ENCODE assay signal across 14 cellular contexts in genomic region chr6:128455959-128456358, GRCh38.
DNase-seq lines count a peak whose midpoint lies in the region; TF ChIP-seq lines count a peak whose summit lies in the region.
"Had no signal": no experiment of that assay in that cellular context is flagged by ENCODE, and none has a peak within 500 bp of the region (broad histone marks: within the 10 kb centered on the region; RNA-seq: fewer than 3 reads in every experiment).

No MANE protein-coding gene starts in this region.

- no peak overlapping the region for H3K27ac ChIP-seq in HEK293 (ENCODE audit: extremely low read depth, low read depth, low read length)
- H3K27ac ChIP-seq: C4-2B had no signal

- DNase-seq in NCI-H69 (lab: John Stamatoyannopoulos, UW) = peak; percentile 80
- peak; percentile 17 for DNase-seq in epithelial cell of esophagus (ENCODE audit: low read depth)
- no peak for DNase-seq in NCI-H2196 (lab: John Stamatoyannopoulos, UW; ENCODE audit: unreplicated experiment)
- no peak for DNase-seq in COR-L47 (lab: John Stamatoyannopoulos, UW)
- DNase-seq in mucosa of gallbladder (ENCODE audit: low spot score) = no peak
- DNase-seq: ACHN; CD4-positive, alpha-beta T cell; DMS153; DMS79; GDM1; KBM-7 had no signal

- H3K9me3 ChIP-seq in HEK293 (ENCODE audit: control insufficient read depth, insufficient read depth, low read depth, low read length) = no peaks in the 10 kb centered on the region
- H3K9me3 ChIP-seq: HAP-1 had no signal

- no peak for TF ChIP-seq CTCF in HEK293 (tag by site-specific recombination; IDR thresholded peaks at IDR 0.05)
- TF ChIP-seq CTCF in epithelial cell of esophagus (IDR thresholded peaks at IDR 0.05; ENCODE audit: insufficient read depth, low read depth, low read length, missing control alignments) = no peak

- no peaks in the 10 kb centered on the region for H3K36me3 ChIP-seq in HEK293 (ENCODE audit: control insufficient read depth in 2 of 2, insufficient read depth in 1 of 2, low read length in 2 of 2)
- H3K36me3 ChIP-seq: HAP-1 had no signal

- 0 out of 2 replicates have a peak, but pooled peaks cover 2% of the 10 kb centered on the region for H3K4me1 ChIP-seq in HEK293 (ENCODE audit: control insufficient read depth, insufficient read depth, low read length)
- H3K4me1 ChIP-seq: HAP-1 had no signal

- POLR2A ChIA-PET in HEK293 (lab: Yijun Ruan, JAX) = no interaction called here

- CTCF ChIA-PET in HEK293 (lab: Yijun Ruan, JAX) = no interaction called here

- H3K4me3 ChIP-seq in HEK293 (ENCODE audit: low read depth, low read length) (no peak overlapping the region), epithelial cell of esophagus (ENCODE audit: low read length) (no peak overlapping the region)
- H3K4me3 ChIP-seq: HAP-1 had no signal

TF ChIP-seq in HEK293, 187 proteins besides CTCF, POLR2A, EP300 and RAD21:
- TF ChIP-seq PRDM4 (tag by site-specific recombination; IDR thresholded peaks at IDR 0.05) (peak; percentile 21; the same call in 1 of the 2 replicates), ATF2 (tag by site-specific recombination; IDR thresholded peaks at IDR 0.05; ENCODE audit: low read depth) (peak; percentile 90), ZNF629 (tag by site-specific recombination; IDR thresholded peaks at IDR 0.05) (peak; percentile 76), ZNF521 (tag by site-specific recombination; IDR thresholded peaks at IDR 0.05) (no peak)

Comparison
In these comparisons a context has a peak if more than half of its experiments do, and no peak if none do; other contexts are left out.
1. DNase-seq: peak in NCI-H69 (single experiment) and epithelial cell of esophagus (single experiment); none in NCI-H2196 (single experiment), COR-L47 (single experiment) and mucosa of gallbladder (single experiment).